Comparison of ENCODE assay signal across 19 cellular contexts in genomic region chr14:34466691-34467090, GRCh38. TPM values are rescaled to one million over a fixed set of nuclear protein-coding genes. Genes with fewer than 3 reads are reported as not detected.
DNase-seq lines count a peak whose midpoint lies in the region; ATAC-seq, FAIRE-seq and TF ChIP-seq lines count a peak whose summit lies in the region.
"Had no signal": no experiment of that assay in that cellular context is flagged by ENCODE, and none has a peak within 500 bp of the region (broad histone marks: within the 10 kb centered on the region; RNA-seq: fewer than 3 reads in every experiment).

No MANE protein-coding gene starts in this region.

- no peak for FAIRE-seq in H1 (lab: Jason Lieb, UNC)
- FAIRE-seq in pancreas (lab: Jason Lieb, UNC), result no peak
- FAIRE-seq: GM12891, GM18507 had no signal

- H3K9me3 ChIP-seq in DND-41 (ENCODE audit: insufficient read depth, low read length, severe bottlenecking), result no peaks in the 10 kb centered on the region
- H3K9me3 ChIP-seq in H1 (ENCODE audit: insufficient read depth in 2 of 2, low read depth in 1 of 2, low read length in 1 of 2), result no peaks in the 10 kb centered on the region
- H3K9me3 ChIP-seq in hepatocyte (ENCODE audit: low read depth), result no peaks in the 10 kb centered on the region
- H3K9me3 ChIP-seq in pancreas, result no peaks in the 10 kb centered on the region

- POLR2A ChIA-PET in WTC11 (lab: Charles Lee), result interaction anchor here (0.7 kb wide), 1 partner anchor 8 kb away, joined by 3 read pairs; no protein-coding TSS in a partner anchor
- POLR2A ChIA-PET in H1 (lab: Charles Lee; ENCODE audit: partially characterized antibody), result no interaction called here

- H3K27ac ChIP-seq in DND-41 (ENCODE audit: low read length), result no peak overlapping the region
- no peak overlapping the region for H3K27ac ChIP-seq in H1 (ENCODE audit: low read depth, low read length)
- no peak overlapping the region for H3K27ac ChIP-seq in hepatocyte
- H3K27ac ChIP-seq in pancreas, result no peak overlapping the region

- H3K4me1 ChIP-seq in DND-41 (ENCODE audit: insufficient read depth, low read length) (peaks cover 18% of the 10 kb centered on the region), H1 (replicated peaks in 1 of 4; ENCODE audit: control insufficient read depth in 3 of 4, insufficient read depth in 4 of 4, low read length in 3 of 4) (peaks cover 0 to 9% (median 4%) of the 10 kb centered on the region in 4 experiments; a peak in 4 of 7 replicates), hepatocyte (ENCODE audit: insufficient read depth) (peaks cover 4% of the 10 kb centered on the region), pancreas (no peaks in the 10 kb centered on the region)

- DNase-seq in DND-41, result no peak
- peak; percentile 16 for DNase-seq in GM10266 (ENCODE audit: extremely low spot score)
- DNase-seq in WTC11 (ENCODE audit: low spot score), result no peak
- no peak for DNase-seq in H1 (ENCODE audit: low read depth in 1 of 2, low spot score in 2 of 2)
- no peak for DNase-seq in hepatocyte (ENCODE audit: low spot score)
- DNase-seq in pancreas, result no peak
- DNase-seq in T-helper 2 cell, result no peak
- DNase-seq: C1 segment of cervical spinal cord; Calu3; CD4-positive, alpha-beta memory T cell; COR-L47; EL; GDM1; GOT3; H7; HCEC 1CT had no signal

- no peak overlapping the region for H3K4ac ChIP-seq in H1 (replicated peaks; ENCODE audit: insufficient read length, low read depth, low read length)

- H3K27me3 ChIP-seq in DND-41 (ENCODE audit: insufficient read depth, low read length, poor library complexity), result no peaks in the 10 kb centered on the region
- H3K27me3 ChIP-seq in H1 (replicated peaks in 1 of 4; ENCODE audit: control insufficient read depth in 3 of 4, extremely low read depth in 1 of 4, insufficient read depth in 3 of 4, low read length in 3 of 4), result no peaks in the 10 kb centered on the region
- no peaks in the 10 kb centered on the region for H3K27me3 ChIP-seq in hepatocyte
- no peaks in the 10 kb centered on the region for H3K27me3 ChIP-seq in pancreas

- H3K36me3 ChIP-seq in DND-41 (ENCODE audit: insufficient read depth, low read length), result no peaks in the 10 kb centered on the region
- H3K36me3 ChIP-seq in H1 (ENCODE audit: control insufficient read depth in 2 of 4, insufficient read depth in 4 of 4, low read length in 3 of 4), result no peaks in the 10 kb centered on the region
- H3K36me3 ChIP-seq in hepatocyte (replicated peaks; ENCODE audit: insufficient read depth, low read depth), result no peaks in the 10 kb centered on the region
- no peaks in the 10 kb centered on the region for H3K36me3 ChIP-seq in pancreas

- H4K91ac ChIP-seq in H1 (replicated peaks; ENCODE audit: insufficient read length, low read length), result no peak overlapping the region

- no peaks in the 10 kb centered on the region for H3K27me3 Mint-ChIP-seq in WTC11 (ENCODE audit: low read depth)
- H3K27me3 Mint-ChIP-seq: CD4-positive, alpha-beta memory T cell had no signal

- H3K79me1 ChIP-seq in H1 (ENCODE audit: low read depth, low read length), result no peaks in the 10 kb centered on the region

- H3K4me3 ChIP-seq in DND-41 (ENCODE audit: low read depth in 1 of 2, low read length in 2 of 2) (no peak overlapping the region), H1 (ENCODE audit: extremely low read depth in 1 of 4, insufficient read depth in 2 of 4, low read depth in 3 of 4, low read length in 4 of 4) (no peak overlapping the region), hepatocyte (no peak overlapping the region), pancreas (no peak overlapping the region)

- no peak overlapping the region for H2BK12ac ChIP-seq in H1 (ENCODE audit: low read depth, low read length)

- H2AK5ac ChIP-seq in H1 (ENCODE audit: low read depth, low read length), result peak overlapping the region; percentile 13; the same call in 1 of the 2 replicates

- no peak for TF ChIP-seq EP300 in H1 (IDR thresholded peaks at IDR 0.05; ENCODE audit: borderline replicate concordance in 1 of 2, low read depth in 2 of 2, low read length in 2 of 2)

- H3K4me2 ChIP-seq in DND-41 (ENCODE audit: insufficient read depth, low read length), result no peak overlapping the region
- no peak overlapping the region for H3K4me2 ChIP-seq in H1 (ENCODE audit: insufficient read depth in 1 of 2, low read depth in 2 of 2, low read length in 2 of 2)
- no peak overlapping the region for H3K4me2 ChIP-seq in hepatocyte

- H3K9ac ChIP-seq in DND-41 (ENCODE audit: low read depth, low read length), result no peak overlapping the region
- H3K9ac ChIP-seq in H1 (replicated peaks in 1 of 4; ENCODE audit: extremely low read depth in 1 of 4, low read depth in 3 of 4, low read length in 3 of 4), result no peak overlapping the region

- no peak for ATAC-seq in DND-41 (ENCODE audit: insufficient read depth, low read depth)
- ATAC-seq in WTC11, result no peak
- ATAC-seq in pancreas, result no peak
- ATAC-seq in GM18909 (IDR thresholded peaks at IDR 0.05; ENCODE audit: poor library complexity, unreplicated experiment), result no peak

- H3K56ac ChIP-seq in H1 (replicated peaks; ENCODE audit: insufficient read length, low read depth, low read length), result no peak overlapping the region

- H2BK120ac ChIP-seq in H1 (replicated peaks; ENCODE audit: low read depth, low read length), result no peak overlapping the region

- H3K4me1 Mint-ChIP-seq in WTC11, result peaks cover 14% of the 10 kb centered on the region

- H3K9me2 ChIP-seq in hepatocyte (replicated peaks; ENCODE audit: insufficient read depth), result no peaks in the 10 kb centered on the region

- no peak overlapping the region for H2BK5ac ChIP-seq in H1 (ENCODE audit: low read depth, low read length)

- CTCF ChIA-PET in WTC11 (lab: Charles Lee), result no interaction called here
- CTCF ChIA-PET in H1 (lab: Charles Lee; ENCODE audit: partially characterized antibody), result interaction anchor here (0.9 kb wide), 1 partner anchor 101 kb away, joined by 3 read pairs; no protein-coding TSS in a partner anchor

- H3K14ac ChIP-seq in H1 (ENCODE audit: insufficient read length), result no peak overlapping the region

- H3K18ac ChIP-seq in H1 (ENCODE audit: extremely low read depth, low read length), result no peak overlapping the region

- TF ChIP-seq RAD21 in H1 (IDR thresholded peaks at IDR 0.05 in 1 of 2, conservative IDR thresholded peaks at IDR 0.05 in 1 of 2; ENCODE audit: low read depth in 2 of 2, low read length in 2 of 2), result no peak

- 92% methylated on average over 2 of the region's 2 CpGs; no CpG with 5 or more reads in 1 of the 2 experiments for WGBS in H1 (ENCODE audit: extremely low coverage in 1 of 2, insufficient coverage in 1 of 2, insufficient read length in 1 of 2, insufficient replicate concordance in 2 of 2, low coverage in 1 of 2, low lambda C conversion rate in 2 of 2, missing lambda C conversion rate in 1 of 2), 2 experiments
- WGBS in hepatocyte (ENCODE audit: low lambda C conversion rate, missing lambda C conversion rate), result 100% methylated on average over 2 of the region's 2 CpGs
- 94 to 100% methylated on average over 2 of the region's 2 CpGs for WGBS in pancreas, 2 donors

- no peak overlapping the region for H2BK15ac ChIP-seq in H1 (ENCODE audit: low read length)

- H3K23me2 ChIP-seq in H1 (ENCODE audit: low read depth, low read length), result peaks cover 5% of the 10 kb centered on the region; the same call in 1 of the 2 replicates

- H3K79me2 ChIP-seq in DND-41 (ENCODE audit: insufficient read depth, low read length), result no peaks in the 10 kb centered on the region
- H3K79me2 ChIP-seq in H1 (ENCODE audit: control insufficient read depth in 1 of 2, insufficient read depth in 2 of 2, low read length in 2 of 2), result no peaks in the 10 kb centered on the region
- H3K79me2 ChIP-seq in hepatocyte, result no peaks in the 10 kb centered on the region

- H3K9me3 Mint-ChIP-seq in WTC11, result no peaks in the 10 kb centered on the region
- H3K9me3 Mint-ChIP-seq: CD4-positive, alpha-beta memory T cell had no signal

- no peak overlapping the region for H4K5ac ChIP-seq in H1 (ENCODE audit: insufficient read length, low read depth, low read length)

- H2BK20ac ChIP-seq in H1 (ENCODE audit: low read length), result no peak overlapping the region

- no peak overlapping the region for H3K4me3 Mint-ChIP-seq in WTC11
- H3K4me3 Mint-ChIP-seq: CD4-positive, alpha-beta memory T cell had no signal

- peak overlapping the region; percentile 43; the same call in 1 of the 2 replicates for H2AFZ ChIP-seq in DND-41 (ENCODE audit: low read depth, low read length)
- H2AFZ ChIP-seq in H1 (ENCODE audit: low read length), result no peak overlapping the region
- H2AFZ ChIP-seq in hepatocyte, result no peak overlapping the region

- TF ChIP-seq CTCF in DND-41 (IDR thresholded peaks at IDR 0.05; ENCODE audit: borderline replicate concordance, extremely low read depth, low read length, poor library complexity, severe bottlenecking) (no peak), GM10266 (IDR thresholded peaks at IDR 0.05; ENCODE audit: control insufficient read depth, insufficient read depth, low read depth, missing control alignments) (no peak), WTC11 (IDR thresholded peaks at IDR 0.05) (no peak), H1 (IDR thresholded peaks at IDR 0.05; ENCODE audit: control extremely low read depth in 1 of 3, insufficient read depth in 1 of 3, low read depth in 1 of 3, low read length in 3 of 3) (no peak), hepatocyte (IDR thresholded peaks at IDR 0.05; ENCODE audit: poor library complexity) (no peak), pancreas (IDR thresholded peaks at IDR 0.05) (no peak)

- TF ChIP-seq POLR2A in H1 (IDR thresholded peaks at IDR 0.05; ENCODE audit: control extremely low read depth in 1 of 2, low read depth in 2 of 2, low read length in 2 of 2), result no peak

- H4K20me1 ChIP-seq in DND-41 (ENCODE audit: insufficient read depth, low read length), result no peaks in the 10 kb centered on the region
- H4K20me1 ChIP-seq in H1 (replicated peaks in 1 of 2; ENCODE audit: control insufficient read depth in 1 of 2, insufficient read depth in 2 of 2, low read length in 2 of 2), result no peaks in the 10 kb centered on the region
- H4K20me1 ChIP-seq in hepatocyte (ENCODE audit: insufficient read depth, poor library complexity, severe bottlenecking), result no peaks in the 10 kb centered on the region

- no peak overlapping the region for H3K27ac Mint-ChIP-seq in WTC11
- H3K27ac Mint-ChIP-seq: CD4-positive, alpha-beta memory T cell had no signal

- H3K36me3 Mint-ChIP-seq in WTC11, result no peaks in the 10 kb centered on the region
- H3K36me3 Mint-ChIP-seq: CD4-positive, alpha-beta memory T cell had no signal

- intact Hi-C loops in pancreas (cut with DNase I), result no loop called here

- H4K8ac ChIP-seq in H1 (ENCODE audit: extremely low read depth, insufficient read depth, low read length), result no peak overlapping the region

- no peak overlapping the region for H3K23ac ChIP-seq in H1 (ENCODE audit: insufficient read length)

RNA-seq across cellular contexts. Expression of gene SPTSSA, which starts 4.7 kb away (rescaled TPM):
- total RNA-seq in WTC11 (2021) (21.7 to 24.5 TPM (median 22.5 TPM) in 3 replicates), hepatocyte (36.8 and 42.8 TPM in 2 replicates), pancreas (10 to 100 TPM in 1 of 6 donors, 1 to 10 TPM in 5; 3.4 to 12.4 (median 6.5) TPM)
- total RNA-seq in H1 (2021; fragmentation: NEBNext Ultra II Directional; extraction: Animal tissue kit (Norgen Biotek cat#: 25700)), result 23.5 and 24.9 TPM in 2 replicates
- polyA plus RNA-seq in H1 (2011; rRNA removed) (24.1 and 28.5 TPM in 2 replicates), hepatocyte (30.0 and 33.4 TPM in 2 replicates), pancreas (10 to 100 TPM; 11.7 to 16.3 TPM)
- polyA plus RNA-seq in H1 (2011; cell fraction: cytosol; rRNA removed), result 29.4 TPM
- 14.9 TPM for polyA plus RNA-seq in H1 (2011; cell fraction: nucleus; rRNA removed)
- polyA plus RNA-seq in H1 (2012, experiment 1 of 2), result 20.0 to 24.6 TPM (median 23.4 TPM) in 4 replicates
- 5.8 TPM for polyA plus RNA-seq in H1 (2012, experiment 2 of 2)
- polyA plus RNA-seq in H1 (2013, experiment 1 of 2), result 19.0 TPM
- 16.4 TPM for polyA plus RNA-seq in H1 (2013, experiment 2 of 2)
- 13.7 and 18.3 TPM in 2 replicates for polyA minus RNA-seq in H1 (2011; rRNA and poly(A)+ RNA removed)
- polyA minus RNA-seq in H1 (2011; cell fraction: cytosol; rRNA and poly(A)+ RNA removed), result 6.6 TPM
- polyA minus RNA-seq in H1 (2011; cell fraction: nucleus; rRNA and poly(A)+ RNA removed), result 10.3 TPM
